In genomic region chr18:50644807-50645206, GRCh38 we compare ENCODE assay signal across 12 cellular contexts.
A peak's percentile ranks its signal among the peaks of the same experiment; 100 is the strongest.
DNase-seq lines count a peak whose midpoint lies in the region; FAIRE-seq and TF ChIP-seq lines count a peak whose summit lies in the region.
"Had no signal": no experiment of that assay in that cellular context is flagged by ENCODE, and none has a peak within 500 bp of the region (broad histone marks: within the 10 kb centered on the region; RNA-seq: fewer than 3 reads in every experiment).

No MANE protein-coding gene starts in this region.

- peaks cover 7% of the 10 kb centered on the region for H3K27me3 Mint-ChIP-seq in osteocyte (ENCODE audit: unreplicated experiment)
- no peaks in the 10 kb centered on the region for H3K27me3 Mint-ChIP-seq in activated naive CD8-positive, alpha-beta T cell treated with anti-CD3 and anti-CD28 coated beads for 36 hours

- WGBS in esophagus squamous epithelium, 2 donors: 66 to 73% methylated on average over 10 of the region's 10 CpGs

- H3K4me1 Mint-ChIP-seq in osteocyte (ENCODE audit: unreplicated experiment): no peaks in the 10 kb centered on the region
- no peaks in the 10 kb centered on the region for H3K4me1 Mint-ChIP-seq in activated naive CD8-positive, alpha-beta T cell treated with anti-CD3 and anti-CD28 coated beads for 36 hours
- H3K4me1 Mint-ChIP-seq: memory B cell, T-cell had no signal

- no peak overlapping the region for H3K4me3 Mint-ChIP-seq in osteocyte (ENCODE audit: unreplicated experiment)
- H3K4me3 Mint-ChIP-seq in activated naive CD8-positive, alpha-beta T cell treated with anti-CD3 and anti-CD28 coated beads for 36 hours: no peak overlapping the region
- H3K4me3 Mint-ChIP-seq: memory B cell, T-cell had no signal

- peak; percentile 18 for TF ChIP-seq CTCF in osteocyte (IDR thresholded peaks at IDR 0.05)
- no peak for TF ChIP-seq CTCF in esophagus squamous epithelium (IDR thresholded peaks at IDR 0.05)

- no peaks in the 10 kb centered on the region for H3K9me3 ChIP-seq in esophagus squamous epithelium
- H3K9me3 ChIP-seq: suprapubic skin had no signal

- H3K27ac ChIP-seq in esophagus squamous epithelium: no peak overlapping the region
- H3K27ac ChIP-seq: suprapubic skin had no signal

- TF ChIP-seq POLR2A in H54 (IDR thresholded peaks at IDR 0.05; ENCODE audit: low read depth, low read length) (no peak), esophagus squamous epithelium (IDR thresholded peaks at IDR 0.05) (no peak)

- H3K9me3 Mint-ChIP-seq in osteocyte (ENCODE audit: unreplicated experiment): no peaks in the 10 kb centered on the region
- no peaks in the 10 kb centered on the region for H3K9me3 Mint-ChIP-seq in activated naive CD8-positive, alpha-beta T cell treated with anti-CD3 and anti-CD28 coated beads for 36 hours
- H3K9me3 Mint-ChIP-seq: memory B cell, T-cell had no signal

- no peaks in the 10 kb centered on the region for H3K36me3 Mint-ChIP-seq in osteocyte (ENCODE audit: unreplicated experiment)
- no peaks in the 10 kb centered on the region for H3K36me3 Mint-ChIP-seq in activated naive CD8-positive, alpha-beta T cell treated with anti-CD3 and anti-CD28 coated beads for 36 hours
- H3K36me3 Mint-ChIP-seq: memory B cell, T-cell had no signal

- intact Hi-C loops in esophagus squamous epithelium (cut with DNase I): no loop called here

- H3K36me3 ChIP-seq in esophagus squamous epithelium: no peaks in the 10 kb centered on the region
- H3K36me3 ChIP-seq: suprapubic skin had no signal

- no peaks in the 10 kb centered on the region for H3K4me1 ChIP-seq in esophagus squamous epithelium

- FAIRE-seq in H54 (lab: Jason Lieb, UNC) (no peak), frontal cortex (lab: Jason Lieb, UNC) (no peak)

- no peaks in the 10 kb centered on the region for H3K27me3 ChIP-seq in esophagus squamous epithelium
- H3K27me3 ChIP-seq: suprapubic skin had no signal

- no peak overlapping the region for H3K4me3 ChIP-seq in esophagus squamous epithelium
- H3K4me3 ChIP-seq: suprapubic skin had no signal

- DNase-seq in H54 (ENCODE audit: insufficient read length, low spot score): peak; percentile 6
- peak; percentile 60 for DNase-seq in NCI-H82 (lab: John Stamatoyannopoulos, UW)
- DNase-seq in ecto neural progenitor cell (ENCODE audit: low spot score): peak; percentile 59
- no peak for DNase-seq in osteocyte (ENCODE audit: extremely low spot score, unreplicated experiment)
- no peak for DNase-seq in medulla oblongata (ENCODE audit: extremely low spot score)
- no peak for DNase-seq in activated naive CD8-positive, alpha-beta T cell treated with anti-CD3 and anti-CD28 coated beads for 36 hours
- DNase-seq in esophagus squamous epithelium (lab: John Stamatoyannopoulos, UW): no peak
- no peak for DNase-seq in frontal cortex (ENCODE audit: low spot score in 2 of 2)
- DNase-seq: activated T-cell treated with anti-CD3 and anti-CD28 coated beads, Interleukin-2, amount 50 U/mL, for 48 hours; T-cell had no signal

- no peak overlapping the region for H3K27ac Mint-ChIP-seq in osteocyte (ENCODE audit: unreplicated experiment)
- no peak overlapping the region for H3K27ac Mint-ChIP-seq in activated naive CD8-positive, alpha-beta T cell treated with anti-CD3 and anti-CD28 coated beads for 36 hours
- H3K27ac Mint-ChIP-seq: memory B cell, T-cell had no signal

Comparison
In these comparisons a context has a peak if more than half of its experiments do, and no peak if none do; other contexts are left out.
1. DNase-seq: peak in H54 (single experiment), NCI-H82 (single experiment) and ecto neural progenitor cell (single experiment); none in osteocyte (single experiment), medulla oblongata (single experiment), activated naive CD8-positive, alpha-beta T cell treated with anti-CD3 and anti-CD28 coated beads for 36 hours (single experiment), esophagus squamous epithelium (single experiment) and frontal cortex (0 of 2).